Comparison of ENCODE assay signal across 14 cellular contexts in genomic region chr4:786074-786741, GRCh38. TPM values are rescaled to one million over a fixed set of nuclear protein-coding genes. Genes with fewer than 3 reads are reported as not detected.
A peak's percentile ranks its signal among the peaks of the same experiment; 100 is the strongest.
DNase-seq lines count a peak whose midpoint lies in the region; ATAC-seq and TF ChIP-seq lines count a peak whose summit lies in the region.
"Had no signal": no experiment of that assay in that cellular context is flagged by ENCODE, and none has a peak within 500 bp of the region (broad histone marks: within the 10 kb centered on the region; RNA-seq: fewer than 3 reads in every experiment).

No MANE protein-coding gene starts in this region.

- intact Hi-C loops in Right ventricle myocardium inferior (cut with DNase I) (no loop called here), left cardiac atrium (cut with DNase I) (no loop called here), right cardiac atrium (cut with DNase I) (no loop called here), prostate gland (cut with DNase I) (no loop called here), vagina (cut with DNase I) (no loop called here), left colon (cut with DNase I, micrococcal nuclease) (no loop called here)

- no peak for ATAC-seq in Right ventricle myocardium inferior
- no peak for ATAC-seq in left cardiac atrium
- no peak for ATAC-seq in right cardiac atrium
- no peak for ATAC-seq in left colon
- no peak for ATAC-seq in GM19452 (IDR thresholded peaks at IDR 0.05; ENCODE audit: unreplicated experiment)

- no peaks in the 10 kb centered on the region for H3K36me3 ChIP-seq in prostate gland
- H3K36me3 ChIP-seq in vagina: no peaks in the 10 kb centered on the region

- TF ChIP-seq POLR2A in prostate gland (IDR thresholded peaks at IDR 0.05): no peak
- no peak for TF ChIP-seq POLR2A in vagina (IDR thresholded peaks at IDR 0.05)

- WGBS in right cardiac atrium: 2% methylated on average over 72 of the region's 72 CpGs
- 2% methylated on average over 65 of the region's 72 CpGs for whole genome bisulfite sequencing in prostate gland

- no peaks in the 10 kb centered on the region for H3K9me3 ChIP-seq in right cardiac atrium (ENCODE audit: control insufficient read depth, low read length)
- no peaks in the 10 kb centered on the region for H3K9me3 ChIP-seq in prostate gland
- no peaks in the 10 kb centered on the region for H3K9me3 ChIP-seq in vagina
- H3K9me3 ChIP-seq: A549, Caco-2 had no signal

- H3K27ac ChIP-seq in right cardiac atrium (ENCODE audit: low read length) (no peak overlapping the region), prostate gland (peak overlapping the region; percentile 34 to 47), vagina (peak overlapping the region; percentile 24)
- H3K27ac ChIP-seq: A549 had no signal

- DNase-seq in Right ventricle myocardium inferior (ENCODE audit: missing footprints) (peak; percentile 9), left cardiac atrium (no peak), right cardiac atrium (peak in 1 of 3 donors; percentile 60), prostate gland (ENCODE audit: low spot score) (no peak), vagina (ENCODE audit: extremely low spot score in 2 of 2) (no peak), H4 (ENCODE audit: low spot score) (no peak), left colon (no peak)
- DNase-seq: activated naive CD8-positive, alpha-beta T cell treated with anti-CD3 and anti-CD28 coated beads for 36 hours; Caco-2; NCI-H510A treated with DMSO at 0.1 percent for 48 hours had no signal

- no peaks in the 10 kb centered on the region for H3K4me1 ChIP-seq in right cardiac atrium (ENCODE audit: control insufficient read depth, insufficient read depth, low read length)
- peaks cover 17% of the 10 kb centered on the region for H3K4me1 ChIP-seq in prostate gland (replicated peaks)
- peaks cover 39% of the 10 kb centered on the region for H3K4me1 ChIP-seq in vagina

- H3K27me3 ChIP-seq in right cardiac atrium (ENCODE audit: control insufficient read depth, insufficient read depth) (no peaks in the 10 kb centered on the region), prostate gland (replicated peaks; ENCODE audit: insufficient read depth) (no peaks in the 10 kb centered on the region), vagina (peaks cover 7% of the 10 kb centered on the region)

- peak overlapping the region; percentile 34 for H3K4me3 ChIP-seq in right cardiac atrium (ENCODE audit: low read length)
- H3K4me3 ChIP-seq in prostate gland: peak overlapping the region; percentile 30 to 33
- peak overlapping the region; percentile 42 to 52 for H3K4me3 ChIP-seq in vagina
- H3K4me3 ChIP-seq: A549 had no signal

- TF ChIP-seq CTCF in prostate gland (IDR thresholded peaks at IDR 0.05): no peak
- TF ChIP-seq CTCF in vagina (IDR thresholded peaks at IDR 0.05): no peak

RNA-seq across cellular contexts. Expression of gene CPLX1, which starts 39.7 kb away (rescaled TPM):
- total RNA-seq in Right ventricle myocardium inferior (3.1 TPM), left cardiac atrium (1 to 10 TPM; 5.6 to 9.4 TPM), right cardiac atrium (1 to 10 TPM; 2.1 to 9.3 (median 4.5) TPM), prostate gland (1 to 10 TPM; 2.5 to 4.4 TPM), vagina (0.98 TPM), left colon (1 to 10 TPM; 2.7 to 3.5 TPM)
- 7.2 TPM for polyA plus RNA-seq in right cardiac atrium
- 0.17 TPM in 1 of 2 replicates, not detected in the other for total RNA-seq in H4 (2014; rRNA removed; shearing (Covaris generic))
- total RNA-seq: lung microvascular endothelial cell, RPMI7951 had no signal
